1 cellular context compared by ENCODE assay signal in genomic region chr22:37186228-37186996, GRCh38.
A peak's percentile ranks its signal among the peaks of the same experiment; 100 is the strongest.
TF ChIP-seq lines count a peak whose summit lies in the region.

No MANE protein-coding gene starts in this region.

TF ChIP-seq in SK-N-SH, 30 proteins besides CTCF, POLR2A, EP300 and RAD21 (continued from another document):
- TF ChIP-seq ZBTB33 (IDR thresholded peaks at IDR 0.05; ENCODE audit: borderline replicate concordance, low read depth), result no peak
- no peak for TF ChIP-seq FOXM1 (IDR thresholded peaks at IDR 0.05; ENCODE audit: low read depth)
- TF ChIP-seq MXI1 (IDR thresholded peaks at IDR 0.05; ENCODE audit: low read depth, low read length), result no peak
- no peak for TF ChIP-seq YY1 (IDR thresholded peaks at IDR 0.05; ENCODE audit: low read depth)
- no peak for TF ChIP-seq USF2 (IDR thresholded peaks at IDR 0.05; ENCODE audit: borderline replicate concordance, low read depth, low read length)
- peak; percentile 66 for TF ChIP-seq IRF3 (IDR thresholded peaks at IDR 0.05; ENCODE audit: low read depth, low read length)
- TF ChIP-seq RXRA (IDR thresholded peaks at IDR 0.05; ENCODE audit: borderline replicate concordance, low read depth), result no peak
